ENCODE assay signal across 1 cellular context in the genomic region with DNA sequence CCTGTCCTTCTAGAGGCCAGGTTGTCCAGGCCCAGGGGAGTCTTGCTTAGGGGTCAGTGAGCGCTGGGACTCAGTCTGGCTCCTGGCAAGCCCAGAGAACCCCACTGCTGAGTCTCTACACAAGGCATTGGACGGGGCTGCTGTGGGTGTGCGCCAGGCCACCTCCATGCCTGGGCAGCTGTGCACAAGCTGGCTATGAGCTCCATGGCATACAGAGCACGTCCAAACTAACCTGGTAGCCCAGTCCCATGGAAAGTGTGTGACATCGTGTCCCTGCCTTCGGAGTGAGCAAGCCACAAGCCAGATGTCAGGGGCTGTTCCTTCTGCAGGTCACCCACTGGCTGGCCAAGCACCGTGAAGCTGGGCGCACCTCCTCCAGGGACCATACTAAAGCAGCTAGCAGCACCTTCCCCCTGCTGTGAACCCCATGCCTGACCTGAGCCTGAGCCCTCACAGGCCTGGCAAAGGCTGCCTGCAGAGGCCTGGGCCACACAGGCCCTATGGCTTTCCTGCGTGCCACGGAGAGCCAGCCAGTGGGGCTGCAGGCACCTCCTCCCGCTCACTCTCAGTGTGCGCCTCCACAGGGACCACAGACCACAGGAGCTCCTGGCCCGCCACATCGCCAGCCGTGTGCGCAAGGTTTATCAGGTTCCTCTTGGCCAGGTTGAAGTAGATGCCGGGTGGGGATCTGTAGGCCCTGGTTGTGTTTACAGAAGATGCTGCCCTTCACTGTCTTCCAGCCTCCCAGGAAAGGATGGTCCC.
TF ChIP-seq lines count a peak whose summit lies in the region.

No MANE protein-coding gene starts in this region.

TF ChIP-seq in WTC11, 78 proteins besides CTCF, POLR2A, EP300 and RAD21 (continued from another document):
- TF ChIP-seq, protein P1, sequence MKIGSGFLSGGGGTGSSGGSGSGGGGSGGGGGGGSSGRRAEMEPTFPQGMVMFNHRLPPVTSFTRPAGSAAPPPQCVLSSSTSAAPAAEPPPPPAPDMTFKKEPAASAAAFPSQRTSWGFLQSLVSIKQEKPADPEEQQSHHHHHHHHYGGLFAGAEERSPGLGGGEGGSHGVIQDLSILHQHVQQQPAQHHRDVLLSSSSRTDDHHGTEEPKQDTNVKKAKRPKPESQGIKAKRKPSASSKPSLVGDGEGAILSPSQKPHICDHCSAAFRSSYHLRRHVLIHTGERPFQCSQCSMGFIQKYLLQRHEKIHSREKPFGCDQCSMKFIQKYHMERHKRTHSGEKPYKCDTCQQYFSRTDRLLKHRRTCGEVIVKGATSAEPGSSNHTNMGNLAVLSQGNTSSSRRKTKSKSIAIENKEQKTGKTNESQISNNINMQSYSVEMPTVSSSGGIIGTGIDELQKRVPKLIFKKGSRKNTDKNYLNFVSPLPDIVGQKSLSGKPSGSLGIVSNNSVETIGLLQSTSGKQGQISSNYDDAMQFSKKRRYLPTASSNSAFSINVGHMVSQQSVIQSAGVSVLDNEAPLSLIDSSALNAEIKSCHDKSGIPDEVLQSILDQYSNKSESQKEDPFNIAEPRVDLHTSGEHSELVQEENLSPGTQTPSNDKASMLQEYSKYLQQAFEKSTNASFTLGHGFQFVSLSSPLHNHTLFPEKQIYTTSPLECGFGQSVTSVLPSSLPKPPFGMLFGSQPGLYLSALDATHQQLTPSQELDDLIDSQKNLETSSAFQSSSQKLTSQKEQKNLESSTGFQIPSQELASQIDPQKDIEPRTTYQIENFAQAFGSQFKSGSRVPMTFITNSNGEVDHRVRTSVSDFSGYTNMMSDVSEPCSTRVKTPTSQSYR (CRISPR knock-in tag; IDR thresholded peaks at IDR 0.05) = no peak
- TF ChIP-seq SP1 (CRISPR knock-in tag; conservative IDR thresholded peaks at IDR 0.05) (no peak), FOXJ3 (CRISPR knock-in tag; IDR thresholded peaks at IDR 0.05; ENCODE audit: borderline replicate concordance) (no peak)
